In the genomic region with DNA sequence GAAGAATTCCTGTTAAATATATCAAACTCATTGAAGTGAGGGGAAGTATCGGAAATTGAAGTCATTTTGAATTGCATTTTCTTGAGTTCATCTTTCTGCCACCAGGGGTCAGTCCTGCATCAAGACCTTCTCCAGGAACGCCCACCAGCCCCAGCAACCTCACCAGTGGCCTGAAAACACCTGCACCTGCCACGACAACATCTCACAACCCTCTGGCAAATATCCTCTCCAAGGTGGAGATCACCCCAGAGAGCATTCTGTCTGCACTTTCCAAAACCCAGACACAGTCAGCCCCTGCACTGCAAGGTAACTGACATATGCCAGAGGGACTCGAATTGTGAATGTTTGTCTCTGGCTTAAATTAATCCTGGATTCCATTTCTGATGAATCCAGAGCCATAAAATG, we compare ENCODE assay signal across 8 cellular contexts. TPM values are rescaled to one million over a fixed set of nuclear protein-coding genes. Genes with fewer than 3 reads are reported as not detected.
A peak's percentile ranks its signal among the peaks of the same experiment; 100 is the strongest.
DNase-seq lines count a peak whose midpoint lies in the region; ATAC-seq and TF ChIP-seq lines count a peak whose summit lies in the region.

No MANE protein-coding gene starts in this region.

- peaks cover 0 to 98% (median 34%) of the 10 kb centered on the region in 9 donors for H3K36me3 ChIP-seq in heart right ventricle

- no peaks in the 10 kb centered on the region for H3K27me3 ChIP-seq in heart right ventricle

- DNase-seq in EL (peak; percentile 54), MV-4-11 (lab: John Stamatoyannopoulos, UW) (peak; percentile 40), SKM-1 (lab: John Stamatoyannopoulos, UW; ENCODE audit: unreplicated experiment) (peak; percentile 84), heart right ventricle (peak; percentile 29 to 67), sciatic nerve (ENCODE audit: low spot score) (no peak)
- DNase-seq in activated naive CD4-positive, alpha-beta T cell treated with anti-CD3 and anti-CD28 coated beads, Interleukin-2, amount 50 U/mL, for 16 hours = peak; percentile 76

- H3K4me1 ChIP-seq in heart right ventricle = peaks cover 0 to 6% (median 0%) of the 10 kb centered on the region in 9 donors

- intact Hi-C loops in heart right ventricle (cut with DNase I) (loop anchor here in 7 of 10 donors (1.0 to 10.0 kb wide), 6 partner anchors 68 to 350 kb away; a partner anchor contains a TSS), sciatic nerve (cut with DNase I) (no loop called here)

- ATAC-seq in heart right ventricle (peak in 6 of 8 donors; percentile 51 to 63 (median 60)), sciatic nerve (peak; percentile 61), GM21423 (IDR thresholded peaks at IDR 0.05; ENCODE audit: unreplicated experiment) (no peak), HG03045 (IDR thresholded peaks at IDR 0.05; ENCODE audit: unreplicated experiment) (no peak)

- no peak overlapping the region for H3K27ac ChIP-seq in heart right ventricle

- H3K9me3 ChIP-seq in heart right ventricle = no peaks in the 10 kb centered on the region

- no peak overlapping the region for H3K4me3 ChIP-seq in heart right ventricle

- WGBS in heart right ventricle, 2 donors = 42 to 48% methylated on average over 4 of the region's 4 CpGs

- peak; percentile 59 to 84 (median 80) for TF ChIP-seq CTCF in heart right ventricle (IDR thresholded peaks at IDR 0.05)

RNA-seq across cellular contexts. Expression of a gene that starts 22.8 kb away (rescaled TPM):
- total RNA-seq in heart right ventricle (10 to 100 TPM; 25.1 to 44.4 (median 37.0) TPM), sciatic nerve (22.4 TPM)
- polyA plus RNA-seq in heart right ventricle = 10 to 100 TPM; 19.1 to 27.4 TPM

RNA-seq across cellular contexts. Expression of a gene that starts 43.5 kb away (rescaled TPM):
- total RNA-seq in heart right ventricle (10 to 100 TPM in 8 of 10 donors, 1 to 10 TPM in 2; 5.8 to 26.3 (median 12.8) TPM), sciatic nerve (19.7 TPM)
- polyA plus RNA-seq in heart right ventricle = 10 to 100 TPM; 24.7 to 28.2 TPM

RNA-seq across cellular contexts. Expression of a gene that starts 51.1 kb away (rescaled TPM):
- under 1 TPM in 2 of 10 donors, not detected in 8; 0.46 to 0.60 TPM for total RNA-seq in heart right ventricle
- polyA plus RNA-seq in heart right ventricle = not detected
- not detected for total RNA-seq in sciatic nerve

Comparison
In these comparisons a context has a peak if more than half of its experiments do, and no peak if none do; other contexts are left out.
1. ATAC-seq: peak in heart right ventricle (6 of 8) and sciatic nerve (single experiment); none in GM21423 (single experiment) and HG03045 (single experiment).